In genomic region chr19:37654525-37654832, GRCh38 we compare ENCODE assay signal across 8 cellular contexts. TPM values are rescaled to one million over a fixed set of nuclear protein-coding genes. Genes with fewer than 3 reads are reported as not detected.
DNase-seq lines count a peak whose midpoint lies in the region; ATAC-seq lines count a peak whose summit lies in the region.

No MANE protein-coding gene starts in this region.

- H3K36me3 Mint-ChIP-seq in activated CD4-positive, alpha-beta T cell treated with anti-CD3 and anti-CD28 coated beads, Interleukin-2, amount 10 ng/mL, durations not matched to agents 24 days and 14 days (ENCODE audit: low read depth): peaks cover 38% of the 10 kb centered on the region
- peaks cover 21 to 32% of the 10 kb centered on the region in 2 donors for H3K36me3 Mint-ChIP-seq in stimulated activated naive B cell treated with anti-CD40 and anti-IgM and Interleukin-4, amounts not matched to agents 10 μg/mL and 1 μg/mL and 100 μg/mL, for 72 hours

- peaks cover 15% of the 10 kb centered on the region for H3K9me3 Mint-ChIP-seq in activated CD4-positive, alpha-beta T cell treated with anti-CD3 and anti-CD28 coated beads, Interleukin-2, amount 10 ng/mL, durations not matched to agents 24 days and 14 days
- H3K9me3 Mint-ChIP-seq in stimulated activated naive B cell treated with anti-CD40 and anti-IgM and Interleukin-4, amounts not matched to agents 10 μg/mL and 1 μg/mL and 100 μg/mL, for 72 hours: no peaks in the 10 kb centered on the region

- intact Hi-C loops in activated CD4-positive, alpha-beta T cell treated with anti-CD3 and anti-CD28 coated beads, Interleukin-2, amount 10 ng/mL, durations not matched to agents 24 days and 14 days (cut with micrococcal nuclease): loop anchor here (2.0 to 10.0 kb wide), 2 partner anchors 64 to 440 kb away; partner anchors contain the start of genes ZNF383, ZNF585B and ZNF607

- no peaks in the 10 kb centered on the region for H3K27me3 Mint-ChIP-seq in activated CD4-positive, alpha-beta T cell treated with anti-CD3 and anti-CD28 coated beads, Interleukin-2, amount 10 ng/mL, durations not matched to agents 24 days and 14 days
- H3K27me3 Mint-ChIP-seq in stimulated activated naive B cell treated with anti-CD40 and anti-IgM and Interleukin-4, amounts not matched to agents 10 μg/mL and 1 μg/mL and 100 μg/mL, for 72 hours: no peaks in the 10 kb centered on the region

- peaks cover 28% of the 10 kb centered on the region for H3K4me1 Mint-ChIP-seq in activated CD4-positive, alpha-beta T cell treated with anti-CD3 and anti-CD28 coated beads, Interleukin-2, amount 10 ng/mL, durations not matched to agents 24 days and 14 days
- H3K4me1 Mint-ChIP-seq in stimulated activated naive B cell treated with anti-CD40 and anti-IgM and Interleukin-4, amounts not matched to agents 10 μg/mL and 1 μg/mL and 100 μg/mL, for 72 hours: peaks cover 19 to 44% of the 10 kb centered on the region in 2 donors

- H3K27ac Mint-ChIP-seq in activated CD4-positive, alpha-beta T cell treated with anti-CD3 and anti-CD28 coated beads, Interleukin-2, amount 10 ng/mL, durations not matched to agents 24 days and 14 days: peak overlapping the region; percentile 98
- H3K27ac Mint-ChIP-seq in stimulated activated naive B cell treated with anti-CD40 and anti-IgM and Interleukin-4, amounts not matched to agents 10 μg/mL and 1 μg/mL and 100 μg/mL, for 72 hours: peak overlapping the region; percentile 100

- ATAC-seq in stimulated activated naive B cell treated with anti-CD40 and anti-IgM and Interleukin-4, amounts not matched to agents 10 μg/mL and 1 μg/mL and 100 μg/mL, for 72 hours (replicated peaks): no peak
- no peak for ATAC-seq in GM19467 (IDR thresholded peaks at IDR 0.05; ENCODE audit: unreplicated experiment)
- ATAC-seq in GM21723 (IDR thresholded peaks at IDR 0.05; ENCODE audit: unreplicated experiment): no peak

- no peak for DNase-seq in activated CD4-positive, alpha-beta T cell treated with anti-CD3 and anti-CD28 coated beads, Interleukin-2, amount 10 ng/mL, durations not matched to agents 24 days and 14 days
- no peak for DNase-seq in activated CD4-positive, alpha-beta T cell treated with anti-CD3 and anti-CD28 coated beads for 48 hours
- DNase-seq in NCI-H1417 (lab: John Stamatoyannopoulos, UW): peak in 2 of 3 experiments; percentile 57 to 80
- DNase-seq in amniotic epithelial cell (ENCODE audit: low read depth): peak; percentile 40
- DNase-seq in islet precursor cell: peak; percentile 64
- DNase-seq in stimulated activated naive B cell treated with anti-CD40 and anti-IgM and Interleukin-4, amounts not matched to agents 10 μg/mL and 1 μg/mL and 100 μg/mL, for 72 hours: no peak

- peak overlapping the region; percentile 99 for H3K4me3 Mint-ChIP-seq in activated CD4-positive, alpha-beta T cell treated with anti-CD3 and anti-CD28 coated beads, Interleukin-2, amount 10 ng/mL, durations not matched to agents 24 days and 14 days
- H3K4me3 Mint-ChIP-seq in stimulated activated naive B cell treated with anti-CD40 and anti-IgM and Interleukin-4, amounts not matched to agents 10 μg/mL and 1 μg/mL and 100 μg/mL, for 72 hours: peak overlapping the region; percentile 97 to 99

RNA-seq across cellular contexts. Expression of gene ZFP30, which starts 0.8 kb away (rescaled TPM):
- 9.6 and 11.3 TPM in 2 replicates for total RNA-seq in activated CD4-positive, alpha-beta T cell treated with anti-CD3 and anti-CD28 coated beads, Interleukin-2, amount 10 ng/mL, durations not matched to agents 24 days and 14 days

RNA-seq across cellular contexts. Expression of gene ZNF540, which starts 59.8 kb away (rescaled TPM):
- total RNA-seq in activated CD4-positive, alpha-beta T cell treated with anti-CD3 and anti-CD28 coated beads, Interleukin-2, amount 10 ng/mL, durations not matched to agents 24 days and 14 days: 0.38 and 0.49 TPM in 2 replicates

RNA-seq across cellular contexts. Expression of gene ZNF571, which starts 59.9 kb away (rescaled TPM):
- total RNA-seq in activated CD4-positive, alpha-beta T cell treated with anti-CD3 and anti-CD28 coated beads, Interleukin-2, amount 10 ng/mL, durations not matched to agents 24 days and 14 days: 0.47 and 1.1 TPM in 2 replicates

Comparison
In these comparisons a context has a peak if more than half of its experiments do, and no peak if none do; other contexts are left out.
1. DNase-seq: peak in NCI-H1417 (2 of 3), amniotic epithelial cell (single experiment) and islet precursor cell (single experiment); none in activated CD4-positive, alpha-beta T cell treated with anti-CD3 and anti-CD28 coated beads, Interleukin-2, amount 10 ng/mL, durations not matched to agents 24 days and 14 days (single experiment), activated CD4-positive, alpha-beta T cell treated with anti-CD3 and anti-CD28 coated beads for 48 hours (single experiment) and stimulated activated naive B cell treated with anti-CD40 and anti-IgM and Interleukin-4, amounts not matched to agents 10 μg/mL and 1 μg/mL and 100 μg/mL, for 72 hours (single experiment).